10 cellular contexts compared by ENCODE assay signal in genomic region chr1:26287033-26287711, GRCh38. TPM values are rescaled to one million over a fixed set of nuclear protein-coding genes. Genes with fewer than 3 reads are reported as not detected.
DNase-seq lines count a peak whose midpoint lies in the region; ATAC-seq and TF ChIP-seq lines count a peak whose summit lies in the region.
"Had no signal": no experiment of that assay in that cellular context is flagged by ENCODE, and none has a peak within 500 bp of the region (broad histone marks: within the 10 kb centered on the region; RNA-seq: fewer than 3 reads in every experiment).

No MANE protein-coding gene starts in this region.

- H2AFZ ChIP-seq in MM.1S (ENCODE audit: low read length), result peak overlapping the region; percentile 17; the same call in 1 of the 2 replicates

- H3K9me2 ChIP-seq in MM.1S (replicated peaks; ENCODE audit: insufficient read depth, low read length), result no peaks in the 10 kb centered on the region

- intact Hi-C loops in naive thymus-derived CD4-positive, alpha-beta T cell (cut with micrococcal nuclease), result loop anchor here (1.0 to 10.0 kb wide), 6 partner anchors 19 to 408 kb away; partner anchors contain the start of genes ARID1A (in 1 of the 2) and UBXN11 (in 1 of the 2)

- CTCF ChIA-PET in naive thymus-derived CD4-positive, alpha-beta T cell (lab: Charles Lee), result interaction anchor here (0.6 to 17.9 kb wide), 8 partner anchors 12 to 130 kb away, joined by 3 to 541 read pairs (median 8); partner anchors contain the start of genes CD52, CEP85 and UBXN11

- H3K27me3 ChIP-seq in MM.1S (replicated peaks; ENCODE audit: insufficient read depth, low read length), result no peaks in the 10 kb centered on the region
- no peaks in the 10 kb centered on the region for H3K27me3 ChIP-seq in naive thymus-derived CD4-positive, alpha-beta T cell (ENCODE audit: control insufficient read depth in 2 of 2, insufficient read depth in 2 of 2, low read length in 2 of 2)

- no peaks in the 10 kb centered on the region for H3K79me2 ChIP-seq in MM.1S (ENCODE audit: low read length)

- H3K4me1 Mint-ChIP-seq in activated T-helper 17 cell treated with anti-CD3 and anti-CD28 coated beads, Interleukin-2, amount 50 U/mL, for 72 hours, result peaks cover 60% of the 10 kb centered on the region
- H3K4me1 Mint-ChIP-seq in naive thymus-derived CD4-positive, alpha-beta T cell, result peaks cover 70 to 100% (median 87%) of the 10 kb centered on the region in 7 donors

- H3K36me3 ChIP-seq in MM.1S (replicated peaks; ENCODE audit: insufficient read depth, low read length), result no peaks in the 10 kb centered on the region
- H3K36me3 ChIP-seq in naive thymus-derived CD4-positive, alpha-beta T cell (ENCODE audit: control insufficient read depth in 2 of 3, insufficient read depth in 3 of 3, low read length in 3 of 3), result peaks cover 0 to 10% (median 0%) of the 10 kb centered on the region in 3 experiments

- H3F3A ChIP-seq in MM.1S (ENCODE audit: insufficient read depth, low read length), result peaks cover 16% of the 10 kb centered on the region

- peak overlapping the region; percentile 98 for H3K27ac Mint-ChIP-seq in activated T-helper 17 cell treated with anti-CD3 and anti-CD28 coated beads, Interleukin-2, amount 50 U/mL, for 72 hours
- H3K27ac Mint-ChIP-seq in naive thymus-derived CD4-positive, alpha-beta T cell, result peak overlapping the region; percentile 85 to 99 (median 96)

- H4K20me1 ChIP-seq in MM.1S (ENCODE audit: insufficient read depth, low read length), result no peaks in the 10 kb centered on the region

- H3K27me3 Mint-ChIP-seq in activated T-helper 17 cell treated with anti-CD3 and anti-CD28 coated beads, Interleukin-2, amount 50 U/mL, for 72 hours, result no peaks in the 10 kb centered on the region
- H3K27me3 Mint-ChIP-seq in naive thymus-derived CD4-positive, alpha-beta T cell, result no peaks in the 10 kb centered on the region

- DNase-seq in stimulated activated CD4-positive, alpha-beta T cell treated with anti-CD3 and anti-CD28 coated beads, Interleukin-15, amount 100 ng/mL, for 48 hours (ENCODE audit: low read depth in 2 of 2), result peak; percentile 49 to 62
- no peak for DNase-seq in stimulated activated CD4-positive, alpha-beta T cell treated with anti-CD3 and anti-CD28 coated beads, Interleukin-4, amount 100 ng/mL, for 1 hour
- DNase-seq in MM.1S (peak; percentile 77), coronary artery (ENCODE audit: low spot score) (no peak), SHP77 treated with DMSO at 0.1 percent for 48 hours (lab: John Stamatoyannopoulos, UW) (no peak), H4 (ENCODE audit: low spot score) (no peak)
- peak in 8 of 9 donors; percentile 61 to 84 (median 80) for DNase-seq in naive thymus-derived CD4-positive, alpha-beta T cell

- peak overlapping the region; percentile 48; the same call in 1 of the 2 replicates for H3K4me2 ChIP-seq in MM.1S (ENCODE audit: low read depth, low read length)

- peak; percentile 52 for ATAC-seq in activated T-helper 17 cell treated with anti-CD3 and anti-CD28 coated beads, Interleukin-2, amount 50 U/mL, for 72 hours (replicated peaks)
- peak; percentile 45 for ATAC-seq in naive thymus-derived CD4-positive, alpha-beta T cell

- H3K9me3 ChIP-seq in MM.1S (replicated peaks; ENCODE audit: insufficient read depth, low read length), result no peaks in the 10 kb centered on the region
- H3K9me3 ChIP-seq in naive thymus-derived CD4-positive, alpha-beta T cell (ENCODE audit: control insufficient read depth in 2 of 3, low read length in 3 of 3), result no peaks in the 10 kb centered on the region

- H3K27ac ChIP-seq in MM.1S (ENCODE audit: low read length) (peak overlapping the region; percentile 74), coronary artery (peak overlapping the region in 1 of 2 donors; percentile 71)
- H3K27ac ChIP-seq in naive thymus-derived CD4-positive, alpha-beta T cell (ENCODE audit: low read depth, low read length), result peak overlapping the region; percentile 86

- no peak overlapping the region for H3K4me3 ChIP-seq in MM.1S (ENCODE audit: low read length)
- H3K4me3 ChIP-seq in naive thymus-derived CD4-positive, alpha-beta T cell (ENCODE audit: low read length), result peak overlapping the region; percentile 58
- H3K4me3 ChIP-seq in coronary artery, result no peak overlapping the region

- H3K9me3 Mint-ChIP-seq in activated T-helper 17 cell treated with anti-CD3 and anti-CD28 coated beads, Interleukin-2, amount 50 U/mL, for 72 hours, result no peaks in the 10 kb centered on the region
- peaks cover 0 to 2% (median 0%) of the 10 kb centered on the region in 11 donors for H3K9me3 Mint-ChIP-seq in naive thymus-derived CD4-positive, alpha-beta T cell

- peak overlapping the region; percentile 88 for H3K4me3 Mint-ChIP-seq in activated T-helper 17 cell treated with anti-CD3 and anti-CD28 coated beads, Interleukin-2, amount 50 U/mL, for 72 hours
- peak overlapping the region; percentile 61 to 86 (median 78) for H3K4me3 Mint-ChIP-seq in naive thymus-derived CD4-positive, alpha-beta T cell

- TF ChIP-seq CTCF in MM.1S (IDR thresholded peaks at IDR 0.05; ENCODE audit: low read length) (no peak), coronary artery (IDR thresholded peaks at IDR 0.05) (no peak)

- peaks cover 34% of the 10 kb centered on the region for H3K4me1 ChIP-seq in MM.1S (ENCODE audit: low read length)
- H3K4me1 ChIP-seq in naive thymus-derived CD4-positive, alpha-beta T cell (ENCODE audit: control insufficient read depth in 2 of 2, insufficient read depth in 2 of 2, low read length in 2 of 2), result peaks cover 99% of the 10 kb centered on the region in 2 donors

- peaks cover 35% of the 10 kb centered on the region for H3K36me3 Mint-ChIP-seq in activated T-helper 17 cell treated with anti-CD3 and anti-CD28 coated beads, Interleukin-2, amount 50 U/mL, for 72 hours (ENCODE audit: low read depth)
- peaks cover 0 to 22% (median 0%) of the 10 kb centered on the region in 5 donors for H3K36me3 Mint-ChIP-seq in naive thymus-derived CD4-positive, alpha-beta T cell

- peak overlapping the region; percentile 14; the same call in 1 of the 2 replicates for H3K9ac ChIP-seq in MM.1S (ENCODE audit: low read length)

- POLR2A ChIA-PET in naive thymus-derived CD4-positive, alpha-beta T cell (lab: Charles Lee), result interaction anchor here (0.8 to 26.8 kb wide), 10 partner anchors 9 to 406 kb away, joined by 3 to 1967 read pairs (median 5); partner anchors contain the start of genes CD52, SH3BGRL3 and UBXN11

RNA-seq across cellular contexts. Expression of gene SH3BGRL3, which starts 7.3 kb away (rescaled TPM):
- 100 to 1,000 TPM; 258 to 280 TPM for total RNA-seq in activated T-helper 17 cell treated with anti-CD3 and anti-CD28 coated beads, Interleukin-2, amount 50 U/mL, for 72 hours
- 100 to 1,000 TPM; 156 to 636 (median 224) TPM for total RNA-seq in naive thymus-derived CD4-positive, alpha-beta T cell
- 100 to 1,000 TPM; 569 to 630 TPM for polyA plus RNA-seq in naive thymus-derived CD4-positive, alpha-beta T cell
- 77.7 and 126 TPM in 2 replicates for total RNA-seq in H4 (2014; rRNA removed; shearing (Covaris generic))

RNA-seq across cellular contexts. Expression of gene UBXN11, which starts 19.3 kb away (rescaled TPM):
- 10 to 100 TPM; 17.9 to 23.2 TPM for total RNA-seq in activated T-helper 17 cell treated with anti-CD3 and anti-CD28 coated beads, Interleukin-2, amount 50 U/mL, for 72 hours
- 100 to 1,000 TPM in 3 of 5 experiments, 10 to 100 TPM in 2; 35.7 to 131 (median 124) TPM for total RNA-seq in naive thymus-derived CD4-positive, alpha-beta T cell
- polyA plus RNA-seq in naive thymus-derived CD4-positive, alpha-beta T cell, result 10 to 100 TPM; 10.5 to 13.6 TPM
- total RNA-seq in H4 (2014; rRNA removed; shearing (Covaris generic)), result 0.74 and 3.8 TPM in 2 replicates

RNA-seq across cellular contexts. Expression of gene CD52, which starts 30.6 kb away (rescaled TPM):
- 100 to 1,000 TPM; 218 to 542 TPM for total RNA-seq in activated T-helper 17 cell treated with anti-CD3 and anti-CD28 coated beads, Interleukin-2, amount 50 U/mL, for 72 hours
- 1,000 to 10,000 TPM in 3 of 5 experiments, 100 to 1,000 TPM in 2; 719 to 1,390 (median 1,130) TPM for total RNA-seq in naive thymus-derived CD4-positive, alpha-beta T cell
- polyA plus RNA-seq in naive thymus-derived CD4-positive, alpha-beta T cell, result 1,000 to 10,000 TPM; 7,628 to 8,133 TPM
- total RNA-seq in H4 (2014; rRNA removed; shearing (Covaris generic)), result 3.0 TPM in 1 of 2 replicates, not detected in the other
- total RNA-seq: Daoy, lung microvascular endothelial cell had no signal

RNA-seq across cellular contexts. Expression of gene CEP85, which starts 53.2 kb away (rescaled TPM):
- 10 to 100 TPM; 34.8 to 37.7 TPM for total RNA-seq in activated T-helper 17 cell treated with anti-CD3 and anti-CD28 coated beads, Interleukin-2, amount 50 U/mL, for 72 hours
- 10 to 100 TPM; 12.1 to 34.8 (median 20.7) TPM for total RNA-seq in naive thymus-derived CD4-positive, alpha-beta T cell
- polyA plus RNA-seq in naive thymus-derived CD4-positive, alpha-beta T cell, result 10 to 100 TPM in 1 of 2 donors, 1 to 10 TPM in 1; 5.4 to 12.1 TPM
- total RNA-seq in H4 (2014; rRNA removed; shearing (Covaris generic)), result 18.1 and 21.3 TPM in 2 replicates

Comparison
In these comparisons a context has a peak if more than half of its experiments do, and no peak if none do; other contexts are left out.
1. DNase-seq: peak in stimulated activated CD4-positive, alpha-beta T cell treated with anti-CD3 and anti-CD28 coated beads, Interleukin-15, amount 100 ng/mL, for 48 hours (2 of 2), MM.1S (single experiment) and naive thymus-derived CD4-positive, alpha-beta T cell (8 of 9); none in stimulated activated CD4-positive, alpha-beta T cell treated with anti-CD3 and anti-CD28 coated beads, Interleukin-4, amount 100 ng/mL, for 1 hour (single experiment), coronary artery (single experiment), SHP77 treated with DMSO at 0.1 percent for 48 hours (single experiment) and H4 (single experiment).
2. RNA of gene CD52, which starts 30.6 kb away (total RNA-seq): 719 to 1,390 TPM in naive thymus-derived CD4-positive, alpha-beta T cell and 218 to 542 TPM in activated T-helper 17 cell treated with anti-CD3 and anti-CD28 coated beads, Interleukin-2, amount 50 U/mL, for 72 hours; 3.0 TPM in H4; every median in the first group is over 10 times any median in the second.